12 cellular contexts compared by ENCODE assay signal in the genomic region with DNA sequence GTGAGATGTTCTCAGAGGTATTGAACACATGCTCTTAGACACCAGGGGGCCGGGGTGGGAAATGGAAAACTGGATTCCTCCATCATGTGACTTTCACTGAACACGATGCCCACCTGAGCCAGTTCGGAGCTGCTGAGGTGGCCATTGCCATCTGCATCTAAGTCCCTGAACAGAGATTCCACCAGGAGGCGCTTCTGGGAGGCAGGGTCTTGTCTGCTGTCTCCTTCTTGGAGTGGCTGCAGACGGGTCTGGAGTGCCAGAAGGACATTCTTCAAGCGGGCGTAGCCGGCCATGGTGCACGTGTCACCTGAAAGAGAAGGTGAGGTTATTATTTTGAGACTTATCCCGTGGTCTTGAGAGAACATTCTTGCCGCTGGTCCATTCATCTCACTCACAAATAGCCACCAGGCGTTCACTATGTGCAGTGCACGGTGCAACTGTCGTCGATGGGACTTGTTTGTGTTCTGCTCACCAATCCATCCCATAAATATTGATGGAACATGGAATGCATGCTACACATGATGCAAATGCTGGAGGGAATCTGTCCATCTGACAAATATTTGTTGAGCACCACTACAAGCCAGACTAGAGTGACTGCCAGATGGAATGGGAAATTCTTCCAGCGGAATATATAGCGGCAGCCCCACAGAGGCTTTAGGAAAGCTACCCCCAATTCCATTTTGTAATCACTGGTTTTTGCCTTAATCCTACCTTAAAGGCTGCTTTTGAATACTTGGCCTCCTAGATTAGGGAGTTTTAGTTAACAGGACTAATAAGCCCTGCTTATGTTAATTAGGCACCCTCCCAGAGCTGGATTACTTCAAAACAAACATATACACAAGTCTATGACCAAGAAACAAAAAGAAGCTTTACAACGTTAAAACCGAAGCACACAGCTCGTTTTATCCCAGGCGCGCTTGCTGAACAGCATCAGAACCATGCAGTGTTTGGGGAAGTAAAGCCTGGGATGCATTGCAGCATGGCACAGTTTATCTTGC.
DNase-seq lines count a peak whose midpoint lies in the region; ATAC-seq and TF ChIP-seq lines count a peak whose summit lies in the region.
"Had no signal": no experiment of that assay in that cellular context is flagged by ENCODE, and none has a peak within 500 bp of the region (broad histone marks: within the 10 kb centered on the region; RNA-seq: fewer than 3 reads in every experiment).

No MANE protein-coding gene starts in this region.

- no peaks in the 10 kb centered on the region for H3K36me3 Mint-ChIP-seq in progenitor cell of endocrine pancreas (ENCODE audit: insufficient read depth)
- no peaks in the 10 kb centered on the region for H3K36me3 Mint-ChIP-seq in natural killer cell
- H3K36me3 Mint-ChIP-seq: stimulated activated effector memory CD8-positive, alpha-beta T cell treated with anti-CD3 and anti-CD28 coated beads, Interleukin-12 subunit alpha, Interleukin-12 subunit beta, amount 100 ng/mL, for 72 hours had no signal

- H3K27ac Mint-ChIP-seq in progenitor cell of endocrine pancreas = no peak overlapping the region
- no peak overlapping the region for H3K27ac Mint-ChIP-seq in natural killer cell
- H3K27ac Mint-ChIP-seq: stimulated activated effector memory CD8-positive, alpha-beta T cell treated with anti-CD3 and anti-CD28 coated beads, Interleukin-12 subunit alpha, Interleukin-12 subunit beta, amount 100 ng/mL, for 72 hours had no signal

- no peak overlapping the region for H3K4me3 Mint-ChIP-seq in progenitor cell of endocrine pancreas (ENCODE audit: low read depth)
- H3K4me3 Mint-ChIP-seq in natural killer cell = no peak overlapping the region
- H3K4me3 Mint-ChIP-seq: stimulated activated effector memory CD8-positive, alpha-beta T cell treated with anti-CD3 and anti-CD28 coated beads, Interleukin-12 subunit alpha, Interleukin-12 subunit beta, amount 100 ng/mL, for 72 hours had no signal

- DNase-seq in NCI-H146 (lab: John Stamatoyannopoulos, UW) = peak; percentile 5
- DNase-seq in NCI-H146 treated with DMSO at 0.1 percent for 48 hours (lab: John Stamatoyannopoulos, UW; ENCODE audit: unreplicated experiment) = no peak
- peak; percentile 8 for DNase-seq in LoVo (ENCODE audit: low spot score)
- DNase-seq in ecto neural progenitor cell (ENCODE audit: low spot score) = peak; percentile 65
- DNase-seq in progenitor cell of endocrine pancreas (ENCODE audit: low spot score, unreplicated experiment) = no peak
- DNase-seq in natural killer cell = no peak
- DNase-seq: head of caudate nucleus, NCI-H1930 had no signal

- peaks cover 3% of the 10 kb centered on the region for H3K27me3 Mint-ChIP-seq in progenitor cell of endocrine pancreas
- peaks cover 0 to 8% of the 10 kb centered on the region in 2 donors for H3K27me3 Mint-ChIP-seq in natural killer cell (ENCODE audit: low read depth in 2 of 2)

- intact Hi-C loops in natural killer cell (cut with micrococcal nuclease) = no loop called here

- H3K9me3 Mint-ChIP-seq in progenitor cell of endocrine pancreas (ENCODE audit: low read depth) = no peaks in the 10 kb centered on the region
- H3K9me3 Mint-ChIP-seq in natural killer cell = no peaks in the 10 kb centered on the region
- H3K9me3 Mint-ChIP-seq: stimulated activated effector memory CD8-positive, alpha-beta T cell treated with anti-CD3 and anti-CD28 coated beads, Interleukin-12 subunit alpha, Interleukin-12 subunit beta, amount 100 ng/mL, for 72 hours had no signal

- H3K4me1 Mint-ChIP-seq in progenitor cell of endocrine pancreas (ENCODE audit: low read depth) (peaks cover 10% of the 10 kb centered on the region), natural killer cell (no peaks in the 10 kb centered on the region)

- ATAC-seq in HG03039 (IDR thresholded peaks at IDR 0.05; ENCODE audit: unreplicated experiment) (no peak), natural killer cell (no peak), GM18511 (IDR thresholded peaks at IDR 0.05; ENCODE audit: unreplicated experiment) (no peak)
- ATAC-seq: mucosa of descending colon; stimulated activated effector memory CD8-positive, alpha-beta T cell treated with anti-CD3 and anti-CD28 coated beads, Interleukin-12 subunit alpha, Interleukin-12 subunit beta, amount 100 ng/mL, for 72 hours had no signal

- TF ChIP-seq CTCF in progenitor cell of endocrine pancreas (IDR thresholded peaks at IDR 0.05; ENCODE audit: unreplicated experiment) (peak; percentile 29), natural killer cell (IDR thresholded peaks at IDR 0.05) (no peak)

Comparison
In these comparisons a context has a peak if more than half of its experiments do, and no peak if none do; other contexts are left out.
1. DNase-seq: peak in NCI-H146 (single experiment), LoVo (single experiment) and ecto neural progenitor cell (single experiment); none in NCI-H146 treated with DMSO at 0.1 percent for 48 hours (single experiment), progenitor cell of endocrine pancreas (single experiment) and natural killer cell (single experiment).